ENCODE assay signal across 8 cellular contexts in genomic region chr7:19107392-19108147, GRCh38. TPM values are rescaled to one million over a fixed set of nuclear protein-coding genes. Genes with fewer than 3 reads are reported as not detected.
DNase-seq lines count a peak whose midpoint lies in the region; ATAC-seq, FAIRE-seq and TF ChIP-seq lines count a peak whose summit lies in the region.

No MANE protein-coding gene starts in this region.

- no peaks in the 10 kb centered on the region for H3K9me3 ChIP-seq in HUES6 (ENCODE audit: control insufficient read depth, insufficient read depth, low read depth, low read length)
- no peaks in the 10 kb centered on the region for H3K9me3 ChIP-seq in iPS-15b (ENCODE audit: control insufficient read depth, insufficient read depth, low read length)
- H3K9me3 ChIP-seq in stomach = peaks cover 0 to 4% (median 0%) of the 10 kb centered on the region in 4 donors
- H3K9me3 ChIP-seq in Peyer's patch = no peaks in the 10 kb centered on the region

- no peak for TF ChIP-seq POLR2A in stomach (IDR thresholded peaks at IDR 0.05)
- TF ChIP-seq POLR2A in Peyer's patch (IDR thresholded peaks at IDR 0.05) = no peak

- H3K4me1 Mint-ChIP-seq in activated naive CD4-positive, alpha-beta T cell treated with anti-CD3 and anti-CD28 coated beads, Interleukin-2, amount 10 ng/mL, durations not matched to agents 7 days and 5 days = no peaks in the 10 kb centered on the region

- H3K4me3 ChIP-seq in HUES6 (ENCODE audit: low read depth, low read length) = peak overlapping the region; percentile 68
- H3K4me3 ChIP-seq in iPS-15b (ENCODE audit: low read depth, low read length) = peak overlapping the region; percentile 59
- peak overlapping the region; percentile 40 to 44 (median 42) for H3K4me3 ChIP-seq in stomach
- peak overlapping the region in 2 of 4 donors; percentile 28 to 34 for H3K4me3 ChIP-seq in Peyer's patch

- H3K27ac ChIP-seq in HUES6 (ENCODE audit: low read depth, low read length) (no peak overlapping the region; the same call in 1 of the 2 replicates), stomach (peak overlapping the region in 3 of 5 donors; percentile 55 to 81 (median 61)), Peyer's patch (peak overlapping the region in 1 of 4 donors; percentile 13)

- ATAC-seq in HG02610 (IDR thresholded peaks at IDR 0.05; ENCODE audit: unreplicated experiment) = no peak

- H3K4me3 Mint-ChIP-seq in activated naive CD4-positive, alpha-beta T cell treated with anti-CD3 and anti-CD28 coated beads, Interleukin-2, amount 10 ng/mL, durations not matched to agents 7 days and 5 days = no peak overlapping the region

- 2 to 4% (median 4%) methylated on average over 34 to 45 of the region's 45 CpGs for WGBS in stomach, 5 donors

- intact Hi-C loops in stomach (cut with DNase I; ENCODE audit: low total_unique reads) = no loop called here

- H3K4me1 ChIP-seq in HUES6 (ENCODE audit: control insufficient read depth, insufficient read depth, low read length) (peaks cover 60% of the 10 kb centered on the region), iPS-15b (ENCODE audit: control insufficient read depth, insufficient read depth, low read length) (peaks cover 23% of the 10 kb centered on the region), stomach (peaks cover 4 to 31% (median 25%) of the 10 kb centered on the region in 4 donors), Peyer's patch (peaks cover 0 to 14% (median 0%) of the 10 kb centered on the region in 4 donors)

- no peaks in the 10 kb centered on the region for H3K9me3 Mint-ChIP-seq in activated naive CD4-positive, alpha-beta T cell treated with anti-CD3 and anti-CD28 coated beads, Interleukin-2, amount 10 ng/mL, durations not matched to agents 7 days and 5 days

- TF ChIP-seq CTCF in stomach (IDR thresholded peaks at IDR 0.05) (no peak), D721Med (IDR thresholded peaks at IDR 0.05; ENCODE audit: insufficient read depth, missing control alignments) (no peak), Peyer's patch (IDR thresholded peaks at IDR 0.05) (no peak)

- no peak for FAIRE-seq in D721Med (lab: Jason Lieb, UNC)

- no peaks in the 10 kb centered on the region for H3K36me3 Mint-ChIP-seq in activated naive CD4-positive, alpha-beta T cell treated with anti-CD3 and anti-CD28 coated beads, Interleukin-2, amount 10 ng/mL, durations not matched to agents 7 days and 5 days

- H3K27ac Mint-ChIP-seq in activated naive CD4-positive, alpha-beta T cell treated with anti-CD3 and anti-CD28 coated beads, Interleukin-2, amount 10 ng/mL, durations not matched to agents 7 days and 5 days = no peak overlapping the region

- no peak for TF ChIP-seq EP300 in stomach (IDR thresholded peaks at IDR 0.05)

- H3K27me3 ChIP-seq in HUES6 (ENCODE audit: control insufficient read depth, insufficient read depth, low read length) = peaks cover 97% of the 10 kb centered on the region
- H3K27me3 ChIP-seq in iPS-15b (ENCODE audit: control insufficient read depth, insufficient read depth, low read length) = peaks cover 95% of the 10 kb centered on the region
- H3K27me3 ChIP-seq in stomach = peaks cover 4 to 99% (median 69%) of the 10 kb centered on the region in 3 donors
- peaks cover 0 to 15% of the 10 kb centered on the region in 2 donors for H3K27me3 ChIP-seq in Peyer's patch

- CTCF ChIA-PET in activated naive CD4-positive, alpha-beta T cell treated with anti-CD3 and anti-CD28 coated beads, Interleukin-2, amount 10 ng/mL, durations not matched to agents 7 days and 5 days (lab: Charles Lee) = no interaction called here

- no peaks in the 10 kb centered on the region for H3K36me3 ChIP-seq in HUES6 (ENCODE audit: control insufficient read depth, insufficient read depth, low read length)
- no peaks in the 10 kb centered on the region for H3K36me3 ChIP-seq in iPS-15b (ENCODE audit: control insufficient read depth, insufficient read depth, low read length)
- H3K36me3 ChIP-seq in stomach = no peaks in the 10 kb centered on the region
- no peaks in the 10 kb centered on the region for H3K36me3 ChIP-seq in Peyer's patch

- DNase-seq in amniotic epithelial cell (ENCODE audit: low read depth) (peak; percentile 78), stomach (no peak), D721Med (ENCODE audit: insufficient read length, low spot score) (no peak), Peyer's patch (no peak)
- DNase-seq in activated naive CD4-positive, alpha-beta T cell treated with anti-CD3 and anti-CD28 coated beads, Interleukin-2, amount 10 ng/mL, durations not matched to agents 7 days and 5 days = no peak

- peaks cover 68% of the 10 kb centered on the region for H3K27me3 Mint-ChIP-seq in activated naive CD4-positive, alpha-beta T cell treated with anti-CD3 and anti-CD28 coated beads, Interleukin-2, amount 10 ng/mL, durations not matched to agents 7 days and 5 days

- H3K9ac ChIP-seq in HUES6 (ENCODE audit: low read length) (peak overlapping the region; percentile 68), iPS-15b (ENCODE audit: low read depth, low read length) (no peak overlapping the region)

RNA-seq across cellular contexts. Expression of gene TWIST1, which starts 9.9 kb away (rescaled TPM):
- total RNA-seq in stomach = 100 to 1,000 TPM in 1 of 5 donors, 1 to 10 TPM in 2, under 1 TPM in 1, not detected in 1; 0.58 to 169 (median 5.6) TPM
- polyA plus RNA-seq in stomach = 1 to 10 TPM; 1.2 to 4.6 (median 3.2) TPM
- total RNA-seq in Peyer's patch = 1 to 10 TPM in 2 of 4 donors, not detected in 2; 1.1 to 2.5 TPM

RNA-seq across cellular contexts. Expression of gene FERD3L, which starts 37.7 kb away (rescaled TPM):
- not detected for total RNA-seq in stomach
- polyA plus RNA-seq in stomach = not detected
- not detected for total RNA-seq in Peyer's patch
